ENCODE assay signal across 30 cellular contexts in genomic region chr1:197923013-197923412, GRCh38. TPM values are rescaled to one million over a fixed set of nuclear protein-coding genes. Genes with fewer than 3 reads are reported as not detected.
"Had no signal": no experiment of that assay in that cellular context is flagged by ENCODE, and none has a peak within 500 bp of the region (broad histone marks: within the 10 kb centered on the region; RNA-seq: fewer than 3 reads in every experiment).

No MANE protein-coding gene starts in this region.

- H3K9me3 ChIP-seq: adrenal gland, Peyer's patch, SJSA1 had no signal

- H3K27ac ChIP-seq: adrenal gland, Peyer's patch, RWPE1, SJSA1, VCaP had no signal

- H3K36me3 ChIP-seq: adrenal gland, Peyer's patch, SJSA1 had no signal

- H3K9me3 Mint-ChIP-seq: activated CD4-positive, alpha-beta memory T cell treated with anti-CD3 and anti-CD28 coated beads, Interleukin-2, amount 10 ng/mL, durations not matched to agents 7 days and 5 days; activated naive CD8-positive, alpha-beta T cell treated with anti-CD3 and anti-CD28 coated beads, Interleukin-2, amount 10 ng/mL, durations not matched to agents 7 days and 5 days; activated T-cell treated with anti-CD3 and anti-CD28 coated beads, Interleukin-2, amount 50 U/mL, for 72 hours; T-cell had no signal

- ATAC-seq: activated CD4-positive, alpha-beta T cell treated with anti-CD3 and anti-CD28 coated beads for 36 hours; activated T-cell treated with anti-CD3 and anti-CD28 coated beads, Interleukin-2, amount 50 U/mL, for 72 hours; T-cell had no signal

- FAIRE-seq: bronchial epithelial cell, TTC549 had no signal

- H3K36me3 Mint-ChIP-seq: activated naive CD8-positive, alpha-beta T cell treated with anti-CD3 and anti-CD28 coated beads, Interleukin-2, amount 10 ng/mL, durations not matched to agents 7 days and 5 days; T-cell had no signal

- H3K4me3 Mint-ChIP-seq: activated CD4-positive, alpha-beta memory T cell treated with anti-CD3 and anti-CD28 coated beads, Interleukin-2, amount 10 ng/mL, durations not matched to agents 7 days and 5 days; activated CD4-positive, alpha-beta T cell treated with anti-CD3 and anti-CD28 coated beads for 36 hours; activated naive CD8-positive, alpha-beta T cell treated with anti-CD3 and anti-CD28 coated beads, Interleukin-2, amount 10 ng/mL, durations not matched to agents 7 days and 5 days; activated T-cell treated with anti-CD3 and anti-CD28 coated beads, Interleukin-2, amount 50 U/mL, for 72 hours; T-cell had no signal

- H3K27ac Mint-ChIP-seq: activated CD4-positive, alpha-beta memory T cell treated with anti-CD3 and anti-CD28 coated beads, Interleukin-2, amount 10 ng/mL, durations not matched to agents 7 days and 5 days; activated CD4-positive, alpha-beta T cell treated with anti-CD3 and anti-CD28 coated beads for 36 hours; activated naive CD8-positive, alpha-beta T cell treated with anti-CD3 and anti-CD28 coated beads, Interleukin-2, amount 10 ng/mL, durations not matched to agents 7 days and 5 days; activated T-cell treated with anti-CD3 and anti-CD28 coated beads, Interleukin-2, amount 50 U/mL, for 72 hours; T-cell had no signal

- H3K4me3 ChIP-seq: adrenal gland, Peyer's patch, SJSA1 had no signal

- H3K27me3 ChIP-seq: SJSA1 had no signal

- DNase-seq: activated CD4-positive, alpha-beta memory T cell treated with anti-CD3 and anti-CD28 coated beads, Interleukin-2, amount 10 ng/mL, durations not matched to agents 7 days and 5 days; activated CD4-positive, alpha-beta T cell treated with anti-CD3 and anti-CD28 coated beads for 36 hours; activated CD4-positive, alpha-beta T cell treated with anti-CD3 and anti-CD28 coated beads, Interleukin-2, amount 50 U/mL, for 1 hour; activated CD8-positive, alpha-beta memory T cell treated with anti-CD3 and anti-CD28 coated beads, Interleukin-2, amount 50 U/mL, for 4 hours; activated naive CD4-positive, alpha-beta T cell treated with anti-CD3 and anti-CD28 coated beads, Interleukin-2, amount 50 U/mL, for 16 hours; activated naive CD8-positive, alpha-beta T cell treated with anti-CD3 and anti-CD28 coated beads, Interleukin-2, amount 10 ng/mL, durations not matched to agents 7 days and 5 days; activated T-cell treated with anti-CD3 and anti-CD28 coated beads, Interleukin-2, amount 50 U/mL, for 72 hours; adrenal gland; anterior cingulate cortex; central memory CD4-positive, alpha-beta T cell; MM.1S; NCI-H1105; NCI-H1436; NCI-H1694 treated with DMSO at 0.1 percent for 48 hours; NCI-H2029 treated with DMSO at 0.1 percent for 48 hours; NCI-H345; NCI-H510A treated with DMSO at 0.1 percent for 48 hours; NCI-H69; NK-92 treated with Interleukin-12 subunit alpha and Interleukin-12 subunit beta, amount 100 ng/mL, for 24 hours; Peyer's patch; Right ventricle myocardium superior; T-cell; T-helper 2 cell; T1000 had no signal

RNA-seq across cellular contexts. Expression of gene LHX9, which starts 5.8 kb away (rescaled TPM):
- total RNA-seq: activated CD4-positive, alpha-beta memory T cell treated with anti-CD3 and anti-CD28 coated beads, Interleukin-2, amount 10 ng/mL, durations not matched to agents 7 days and 5 days; activated CD4-positive, alpha-beta T cell treated with anti-CD3 and anti-CD28 coated beads for 36 hours; activated naive CD8-positive, alpha-beta T cell treated with anti-CD3 and anti-CD28 coated beads, Interleukin-2, amount 10 ng/mL, durations not matched to agents 7 days and 5 days; bronchial epithelial cell; chondrocyte; Peyer's patch; T-cell had no signal

RNA-seq across cellular contexts. Expression of gene C1orf53, which starts 20.6 kb away (rescaled TPM):
- total RNA-seq: activated T-cell treated with anti-CD3 and anti-CD28 coated beads, Interleukin-2, amount 50 U/mL, for 72 hours; T-cell had no signal
